ENCODE assay signal across 22 cellular contexts in the genomic region with DNA sequence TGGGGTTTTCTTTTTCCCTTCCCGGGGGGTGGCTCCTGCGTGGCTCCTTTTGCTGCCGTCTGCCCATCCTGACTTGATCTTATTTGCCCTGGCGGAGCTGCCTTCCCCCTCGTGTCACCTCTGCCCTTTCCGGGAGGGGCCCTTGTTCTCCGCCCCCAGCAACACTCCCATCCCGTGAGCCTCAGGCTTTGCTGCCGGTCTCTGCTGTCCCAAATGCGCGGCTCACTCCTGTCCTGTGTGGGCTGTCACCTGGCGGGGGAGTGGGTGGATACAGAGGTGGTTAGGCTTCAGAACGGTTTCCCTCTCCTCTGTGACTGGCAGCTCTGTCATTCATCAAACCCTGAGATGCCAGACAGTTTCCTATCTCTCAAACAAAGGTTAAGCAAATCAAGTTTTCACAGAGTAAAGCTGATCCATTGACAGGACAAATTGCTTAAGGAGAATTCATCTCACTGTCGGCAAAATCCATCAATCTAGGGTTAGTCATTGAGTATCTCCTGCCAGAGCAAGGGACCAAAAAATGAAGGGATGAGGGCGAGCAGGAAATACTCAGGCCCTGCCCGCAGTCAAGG.
"Had no signal": no experiment of that assay in that cellular context is flagged by ENCODE, and none has a peak within 500 bp of the region (broad histone marks: within the 10 kb centered on the region; RNA-seq: fewer than 3 reads in every experiment).

No MANE protein-coding gene starts in this region.

- H3K79me2 ChIP-seq: hepatocyte had no signal

- H3K27ac ChIP-seq: colonic mucosa, esophagus muscularis mucosa, foreskin keratinocyte, gastroesophageal sphincter, heart left ventricle, hepatocyte, left lung, lower lobe of right lung had no signal

- H3K27me3 ChIP-seq: colonic mucosa, hepatocyte had no signal

- H3K36me3 Mint-ChIP-seq: mesothelial cell of epicardium had no signal

- DNase-seq: colonic mucosa; cortex of kidney; effector CD8-positive, alpha-beta T cell; effector memory CD8-positive, alpha-beta T cell; foreskin keratinocyte; heart left ventricle; hypothalamus; left cardiac atrium; left lung; left ventricle myocardium superior; lower lobe of right lung; mesenchymal stem cell; mucosa of descending colon had no signal

- H3K9me3 ChIP-seq: colonic mucosa, esophagus muscularis mucosa, gastroesophageal sphincter, heart left ventricle, left lung, lower lobe of right lung, mucosa of descending colon had no signal

- H3K4me3 Mint-ChIP-seq: dendritic cell treated with granulocyte-macrophage colony-stimulating factor and Interleukin-4, amounts not matched to agents 40 ng/mL and 50 ng/mL, for 4 days; effector memory CD8-positive, alpha-beta T cell; mesothelial cell of epicardium had no signal

- H3K36me3 ChIP-seq: colonic mucosa, esophagus muscularis mucosa, gastroesophageal sphincter, heart left ventricle, left lung, lower lobe of right lung had no signal

- H3K4me2 ChIP-seq: hepatocyte had no signal

- ATAC-seq: effector memory CD8-positive, alpha-beta T cell; foreskin keratinocyte; gastroesophageal sphincter; heart left ventricle; left cardiac atrium; left lung; left ventricle myocardium superior had no signal

- H3K4me3 ChIP-seq: colonic mucosa, esophagus muscularis mucosa, gastroesophageal sphincter, heart left ventricle, hepatocyte, left lung, lower lobe of right lung, mucosa of descending colon had no signal

- H3K4me1 ChIP-seq: colonic mucosa, esophagus muscularis mucosa, foreskin keratinocyte, gastroesophageal sphincter, heart left ventricle, left lung, lower lobe of right lung had no signal

- H2AFZ ChIP-seq: hepatocyte had no signal

- H3K9me3 Mint-ChIP-seq: effector memory CD8-positive, alpha-beta T cell had no signal

- H3K27ac Mint-ChIP-seq: dendritic cell treated with granulocyte-macrophage colony-stimulating factor and Interleukin-4, amounts not matched to agents 40 ng/mL and 50 ng/mL, for 4 days; mesothelial cell of epicardium had no signal

- FAIRE-seq: endothelial cell of umbilical vein, frontal cortex, islet of Langerhans, keratinocyte had no signal
